In the genomic region with DNA sequence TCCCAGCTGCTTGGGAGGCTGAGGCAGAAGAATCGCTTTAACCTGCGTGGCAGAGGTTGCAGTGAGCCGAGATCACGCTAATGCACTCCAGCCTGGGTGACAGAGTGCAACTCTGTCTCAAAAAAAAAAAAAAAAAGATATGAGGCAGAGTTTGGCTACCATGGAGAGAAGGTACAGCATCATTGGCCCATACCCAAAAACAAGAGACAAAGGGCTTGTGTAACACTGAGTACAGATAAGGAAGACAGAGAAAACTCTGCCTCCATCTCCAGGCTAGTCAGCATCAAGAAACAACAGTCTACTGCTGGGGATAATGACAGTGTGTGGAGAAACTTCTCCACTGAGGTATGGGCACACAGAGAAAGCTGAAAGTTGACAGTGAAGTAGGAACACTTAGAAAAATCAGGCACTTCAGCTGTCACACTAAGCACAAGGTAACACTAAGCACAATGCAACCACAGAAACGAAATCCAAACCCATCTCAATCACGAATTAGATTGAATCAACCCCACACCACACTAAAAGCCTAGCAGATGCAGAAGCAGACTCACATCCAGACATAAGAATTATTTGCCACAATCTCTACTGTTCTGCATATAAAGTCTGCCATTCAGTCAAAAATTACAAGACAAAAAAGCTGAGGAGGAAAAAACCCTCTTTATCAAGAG, we compare ENCODE assay signal across 1 cellular context.
TF ChIP-seq lines count a peak whose summit lies in the region.

No MANE protein-coding gene starts in this region.

TF ChIP-seq in GM12878, 131 proteins besides CTCF, POLR2A, EP300 and RAD21 (continued from another document):
- TF ChIP-seq, protein P1, sequence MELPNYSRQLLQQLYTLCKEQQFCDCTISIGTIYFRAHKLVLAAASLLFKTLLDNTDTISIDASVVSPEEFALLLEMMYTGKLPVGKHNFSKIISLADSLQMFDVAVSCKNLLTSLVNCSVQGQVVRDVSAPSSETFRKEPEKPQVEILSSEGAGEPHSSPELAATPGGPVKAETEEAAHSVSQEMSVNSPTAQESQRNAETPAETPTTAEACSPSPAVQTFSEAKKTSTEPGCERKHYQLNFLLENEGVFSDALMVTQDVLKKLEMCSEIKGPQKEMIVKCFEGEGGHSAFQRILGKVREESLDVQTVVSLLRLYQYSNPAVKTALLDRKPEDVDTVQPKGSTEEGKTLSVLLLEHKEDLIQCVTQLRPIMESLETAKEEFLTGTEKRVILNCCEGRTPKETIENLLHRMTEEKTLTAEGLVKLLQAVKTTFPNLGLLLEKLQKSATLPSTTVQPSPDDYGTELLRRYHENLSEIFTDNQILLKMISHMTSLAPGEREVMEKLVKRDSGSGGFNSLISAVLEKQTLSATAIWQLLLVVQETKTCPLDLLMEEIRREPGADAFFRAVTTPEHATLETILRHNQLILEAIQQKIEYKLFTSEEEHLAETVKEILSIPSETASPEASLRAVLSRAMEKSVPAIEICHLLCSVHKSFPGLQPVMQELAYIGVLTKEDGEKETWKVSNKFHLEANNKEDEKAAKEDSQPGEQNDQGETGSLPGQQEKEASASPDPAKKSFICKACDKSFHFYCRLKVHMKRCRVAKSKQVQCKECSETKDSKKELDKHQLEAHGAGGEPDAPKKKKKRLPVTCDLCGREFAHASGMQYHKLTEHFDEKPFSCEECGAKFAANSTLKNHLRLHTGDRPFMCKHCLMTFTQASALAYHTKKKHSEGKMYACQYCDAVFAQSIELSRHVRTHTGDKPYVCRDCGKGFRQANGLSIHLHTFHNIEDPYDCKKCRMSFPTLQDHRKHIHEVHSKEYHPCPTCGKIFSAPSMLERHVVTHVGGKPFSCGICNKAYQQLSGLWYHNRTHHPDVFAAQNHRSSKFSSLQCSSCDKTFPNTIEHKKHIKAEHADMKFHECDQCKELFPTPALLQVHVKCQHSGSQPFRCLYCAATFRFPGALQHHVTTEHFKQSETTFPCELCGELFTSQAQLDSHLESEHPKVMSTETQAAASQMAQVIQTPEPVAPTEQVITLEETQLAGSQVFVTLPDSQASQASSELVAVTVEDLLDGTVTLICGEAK (IDR thresholded peaks at IDR 0.05; ENCODE audit: borderline replicate concordance) = no peak
- no peak for TF ChIP-seq IKZF2 (IDR thresholded peaks at IDR 0.05)
- TF ChIP-seq ZBED1 (IDR thresholded peaks at IDR 0.05; ENCODE audit: borderline replicate concordance) = no peak
- TF ChIP-seq, protein P2, sequence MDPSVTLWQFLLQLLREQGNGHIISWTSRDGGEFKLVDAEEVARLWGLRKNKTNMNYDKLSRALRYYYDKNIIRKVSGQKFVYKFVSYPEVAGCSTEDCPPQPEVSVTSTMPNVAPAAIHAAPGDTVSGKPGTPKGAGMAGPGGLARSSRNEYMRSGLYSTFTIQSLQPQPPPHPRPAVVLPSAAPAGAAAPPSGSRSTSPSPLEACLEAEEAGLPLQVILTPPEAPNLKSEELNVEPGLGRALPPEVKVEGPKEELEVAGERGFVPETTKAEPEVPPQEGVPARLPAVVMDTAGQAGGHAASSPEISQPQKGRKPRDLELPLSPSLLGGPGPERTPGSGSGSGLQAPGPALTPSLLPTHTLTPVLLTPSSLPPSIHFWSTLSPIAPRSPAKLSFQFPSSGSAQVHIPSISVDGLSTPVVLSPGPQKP (IDR thresholded peaks at IDR 0.05; ENCODE audit: low read depth, low read length) = no peak
- TF ChIP-seq POLR2AphosphoS2 (IDR thresholded peaks at IDR 0.05; ENCODE audit: low read depth, low read length) = no peak
- no peak for TF ChIP-seq BRCA1 (IDR thresholded peaks at IDR 0.05; ENCODE audit: low read depth, low read length)
- no peak for TF ChIP-seq TCF7 (IDR thresholded peaks at IDR 0.05; ENCODE audit: borderline replicate concordance)
- no peak for TF ChIP-seq HCFC1 (IDR thresholded peaks at IDR 0.05; ENCODE audit: low read length)
- TF ChIP-seq, protein P3, sequence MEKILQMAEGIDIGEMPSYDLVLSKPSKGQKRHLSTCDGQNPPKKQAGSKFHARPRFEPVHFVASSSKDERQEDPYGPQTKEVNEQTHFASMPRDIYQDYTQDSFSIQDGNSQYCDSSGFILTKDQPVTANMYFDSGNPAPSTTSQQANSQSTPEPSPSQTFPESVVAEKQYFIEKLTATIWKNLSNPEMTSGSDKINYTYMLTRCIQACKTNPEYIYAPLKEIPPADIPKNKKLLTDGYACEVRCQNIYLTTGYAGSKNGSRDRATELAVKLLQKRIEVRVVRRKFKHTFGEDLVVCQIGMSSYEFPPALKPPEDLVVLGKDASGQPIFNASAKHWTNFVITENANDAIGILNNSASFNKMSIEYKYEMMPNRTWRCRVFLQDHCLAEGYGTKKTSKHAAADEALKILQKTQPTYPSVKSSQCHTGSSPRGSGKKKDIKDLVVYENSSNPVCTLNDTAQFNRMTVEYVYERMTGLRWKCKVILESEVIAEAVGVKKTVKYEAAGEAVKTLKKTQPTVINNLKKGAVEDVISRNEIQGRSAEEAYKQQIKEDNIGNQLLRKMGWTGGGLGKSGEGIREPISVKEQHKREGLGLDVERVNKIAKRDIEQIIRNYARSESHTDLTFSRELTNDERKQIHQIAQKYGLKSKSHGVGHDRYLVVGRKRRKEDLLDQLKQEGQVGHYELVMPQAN (conservative IDR thresholded peaks at IDR 0.05) = no peak
- no peak for TF ChIP-seq RELA (IDR thresholded peaks at IDR 0.05; ENCODE audit: borderline replicate concordance, partially characterized antibody)
- TF ChIP-seq CBFB (IDR thresholded peaks at IDR 0.05; ENCODE audit: low read depth) = no peak
- no peak for TF ChIP-seq RAD51 (IDR thresholded peaks at IDR 0.05)
- TF ChIP-seq MYB (IDR thresholded peaks at IDR 0.05; ENCODE audit: borderline replicate concordance, low read depth, low read length) = no peak
TF ChIP-seq in GM12878: peak in this region for 0.
